ENCODE assay signal across 8 cellular contexts in the genomic region with DNA sequence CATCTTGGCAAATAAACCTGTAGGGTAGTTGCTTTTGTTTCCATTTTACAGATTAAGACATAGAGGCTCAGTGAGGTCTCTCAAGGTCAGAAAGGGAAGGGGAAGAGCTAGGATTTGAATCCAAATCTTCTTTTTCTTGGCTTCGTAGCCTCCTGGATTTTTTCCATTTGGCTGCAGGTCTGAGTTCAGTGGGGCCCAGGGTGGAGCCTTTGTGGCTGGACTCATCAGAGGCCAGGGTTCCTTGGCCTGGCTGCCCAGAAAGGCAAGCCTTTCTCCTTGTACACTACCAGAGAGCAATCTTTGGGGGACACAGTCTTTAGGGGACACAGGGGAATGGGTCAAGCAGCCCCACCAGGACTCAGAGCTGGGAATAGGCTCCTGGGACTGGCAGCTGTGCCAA. TPM values are rescaled to one million over a fixed set of nuclear protein-coding genes. Genes with fewer than 3 reads are reported as not detected.
DNase-seq lines count a peak whose midpoint lies in the region; ATAC-seq, FAIRE-seq and TF ChIP-seq lines count a peak whose summit lies in the region.

No MANE protein-coding gene starts in this region.

- H3K36me3 Mint-ChIP-seq in stimulated activated naive CD8-positive, alpha-beta T cell treated with anti-CD3 and anti-CD28 coated beads, Interleukin-15, Interleukin-2, amounts not matched to agents 100 ng/mL and 50 ng/mL, for 24 hours (ENCODE audit: low read depth) = no peaks in the 10 kb centered on the region
- H3K36me3 Mint-ChIP-seq in effector memory CD8-positive, alpha-beta T cell (ENCODE audit: insufficient read depth) = peaks cover 3% of the 10 kb centered on the region
- no peaks in the 10 kb centered on the region for H3K36me3 Mint-ChIP-seq in nephron (ENCODE audit: low read depth)

- ATAC-seq in stimulated activated naive CD8-positive, alpha-beta T cell treated with anti-CD3 and anti-CD28 coated beads, Interleukin-15, Interleukin-2, amounts not matched to agents 100 U/mL and 50 U/mL, for 24 hours = no peak
- ATAC-seq in effector memory CD8-positive, alpha-beta T cell (replicated peaks) = no peak
- ATAC-seq in GM18520 (IDR thresholded peaks at IDR 0.05; ENCODE audit: unreplicated experiment) = no peak

- TF ChIP-seq POLR2A in GM12891 (IDR thresholded peaks at IDR 0.05; ENCODE audit: low read depth, low read length) = no peak

- H3K27ac Mint-ChIP-seq in stimulated activated naive CD8-positive, alpha-beta T cell treated with anti-CD3 and anti-CD28 coated beads, Interleukin-15, Interleukin-2, amounts not matched to agents 100 ng/mL and 50 ng/mL, for 24 hours = peak overlapping the region; percentile 100
- H3K27ac Mint-ChIP-seq in effector memory CD8-positive, alpha-beta T cell = peak overlapping the region; percentile 68 to 69
- peak overlapping the region; percentile 37 to 95 (median 94) for H3K27ac Mint-ChIP-seq in nephron

- no peak overlapping the region for H3K4me3 Mint-ChIP-seq in stimulated activated naive CD8-positive, alpha-beta T cell treated with anti-CD3 and anti-CD28 coated beads, Interleukin-15, Interleukin-2, amounts not matched to agents 100 ng/mL and 50 ng/mL, for 24 hours
- H3K4me3 Mint-ChIP-seq in effector memory CD8-positive, alpha-beta T cell = no peak overlapping the region
- H3K4me3 Mint-ChIP-seq in nephron = no peak overlapping the region

- H3K9me3 Mint-ChIP-seq in stimulated activated naive CD8-positive, alpha-beta T cell treated with anti-CD3 and anti-CD28 coated beads, Interleukin-15, Interleukin-2, amounts not matched to agents 100 ng/mL and 50 ng/mL, for 24 hours = no peaks in the 10 kb centered on the region
- no peaks in the 10 kb centered on the region for H3K9me3 Mint-ChIP-seq in effector memory CD8-positive, alpha-beta T cell
- H3K9me3 Mint-ChIP-seq in nephron = no peaks in the 10 kb centered on the region

- H3K4me1 Mint-ChIP-seq in stimulated activated naive CD8-positive, alpha-beta T cell treated with anti-CD3 and anti-CD28 coated beads, Interleukin-15, Interleukin-2, amounts not matched to agents 100 ng/mL and 50 ng/mL, for 24 hours (ENCODE audit: low read depth) = peaks cover 62% of the 10 kb centered on the region
- peaks cover 32 to 41% of the 10 kb centered on the region in 2 donors for H3K4me1 Mint-ChIP-seq in effector memory CD8-positive, alpha-beta T cell (ENCODE audit: low read depth in 2 of 2)
- peaks cover 83% of the 10 kb centered on the region for H3K4me1 Mint-ChIP-seq in nephron

- FAIRE-seq in GM12891 (lab: Jason Lieb, UNC) = no peak

- no peak for DNase-seq in stimulated activated naive CD8-positive, alpha-beta T cell treated with anti-CD3 and anti-CD28 coated beads, Interleukin-15, Interleukin-2, amounts not matched to agents 100 U/mL and 50 U/mL, for 24 hours
- no peak for DNase-seq in effector memory CD8-positive, alpha-beta T cell
- no peak for DNase-seq in GM12891 (ENCODE audit: insufficient read length, low spot score)
- DNase-seq in NCI-H187 (lab: John Stamatoyannopoulos, UW) = no peak
- DNase-seq in SKM-1 (lab: John Stamatoyannopoulos, UW; ENCODE audit: unreplicated experiment) = no peak

- H3K27me3 Mint-ChIP-seq in stimulated activated naive CD8-positive, alpha-beta T cell treated with anti-CD3 and anti-CD28 coated beads, Interleukin-15, Interleukin-2, amounts not matched to agents 100 ng/mL and 50 ng/mL, for 24 hours = no peaks in the 10 kb centered on the region
- H3K27me3 Mint-ChIP-seq in effector memory CD8-positive, alpha-beta T cell = no peaks in the 10 kb centered on the region
- H3K27me3 Mint-ChIP-seq in nephron (ENCODE audit: low read depth) = no peaks in the 10 kb centered on the region

- no peak for TF ChIP-seq CTCF in nephron (IDR thresholded peaks at IDR 0.05; ENCODE audit: unreplicated experiment in 3 of 3)

TF ChIP-seq in GM12891, 5 proteins besides CTCF, POLR2A, EP300 and RAD21:
- TF ChIP-seq TAF1 (IDR thresholded peaks at IDR 0.05; ENCODE audit: low read depth, low read length) (no peak), SPI1 (IDR thresholded peaks at IDR 0.05; ENCODE audit: low read depth, low read length) (no peak), POU2F2 (IDR thresholded peaks at IDR 0.05; ENCODE audit: low read depth, low read length) (no peak), PAX5 (IDR thresholded peaks at IDR 0.05; ENCODE audit: insufficient read depth, low read length, severe bottlenecking) (no peak), POLR2AphosphoS5 (IDR thresholded peaks at IDR 0.05; ENCODE audit: low read depth, low read length) (no peak)

RNA-seq across cellular contexts. Expression of a gene that starts 10.5 kb away (rescaled TPM):
- 107 TPM for polyA plus RNA-seq in GM12891 (2012; ENCODE audit: low read depth, missing spikeins)
